In genomic region chr10:84018826-84019225, GRCh38 we compare ENCODE assay signal across 37 cellular contexts.
"Had no signal": no experiment of that assay in that cellular context is flagged by ENCODE, and none has a peak within 500 bp of the region (broad histone marks: within the 10 kb centered on the region; RNA-seq: fewer than 3 reads in every experiment).

No MANE protein-coding gene starts in this region.

- ATAC-seq: activated naive CD4-positive, alpha-beta T cell treated with anti-CD3 and anti-CD28 coated beads, Interleukin-2, amount 50 U/mL, for 72 hours; activated naive CD8-positive, alpha-beta T cell treated with anti-CD3 and anti-CD28 coated beads, Interleukin-2, amount 50 U/mL, for 24 hours; activated T-cell treated with anti-CD3 and anti-CD28 coated beads, Interleukin-2, amount 50 U/mL, for 4 hours; activated T-cell treated with anti-CD3 and anti-CD28 coated beads, Interleukin-2, amount 50 U/mL, for 72 hours; activated T-helper 17 cell treated with anti-CD3 and anti-CD28 coated beads, Interleukin-2, amount 50 U/mL, for 72 hours; body of pancreas had no signal

- H3K9me3 Mint-ChIP-seq: activated naive CD8-positive, alpha-beta T cell treated with anti-CD3 and anti-CD28 coated beads, Interleukin-2, amount 10 ng/mL, durations not matched to agents 7 days and 5 days had no signal

- H3K9me3 ChIP-seq: adrenal gland, ascending aorta, body of pancreas had no signal

- H3K27ac ChIP-seq: adrenal gland, ascending aorta, body of pancreas, brain microvascular endothelial cell, breast epithelium, cardiac muscle cell had no signal

- H3K4me1 ChIP-seq: adrenal gland, ascending aorta, body of pancreas, breast epithelium had no signal

- H3K4me3 Mint-ChIP-seq: activated naive CD4-positive, alpha-beta T cell treated with anti-CD3 and anti-CD28 coated beads for 36 hours; activated naive CD4-positive, alpha-beta T cell treated with anti-CD3 and anti-CD28 coated beads, Interleukin-2, amount 10 ng/mL, durations not matched to agents 7 days and 5 days; activated naive CD4-positive, alpha-beta T cell treated with anti-CD3 and anti-CD28 coated beads, Interleukin-2, amount 50 U/mL, for 24 hours; activated naive CD8-positive, alpha-beta T cell; activated naive CD8-positive, alpha-beta T cell treated with anti-CD3 and anti-CD28 coated beads for 36 hours; activated naive CD8-positive, alpha-beta T cell treated with anti-CD3 and anti-CD28 coated beads, Interleukin-2, amount 10 ng/mL, durations not matched to agents 7 days and 5 days; activated naive CD8-positive, alpha-beta T cell treated with anti-CD3 and anti-CD28 coated beads, Interleukin-2, amount 50 U/mL, for 24 hours; activated T-cell treated with anti-CD3 and anti-CD28 coated beads, Interleukin-2, amount 50 U/mL, for 24 hours; activated T-cell treated with anti-CD3 and anti-CD28 coated beads, Interleukin-2, amount 50 U/mL, for 4 hours; activated T-cell treated with anti-CD3 and anti-CD28 coated beads, Interleukin-2, amount 50 U/mL, for 72 hours; activated T-helper 1 cell treated with anti-CD3 and anti-CD28 coated beads, Interleukin-12 subunit alpha, Interleukin-12 subunit beta, Interleukin-2, Interleukin-4 antibody, amounts not matched to agents 30 ng/mL and 10 ng/mL and 1 ng/mL, durations not matched to agents 14 hours and 24 hours and 36 hours; activated T-helper 17 cell treated with anti-CD3 and anti-CD28 coated beads, Interleukin-2, amount 50 U/mL, for 72 hours; brain; central memory CD8-positive, alpha-beta T cell had no signal

- H3K27me3 ChIP-seq: adrenal gland, ascending aorta, body of pancreas, brain microvascular endothelial cell, breast epithelium, cardiac muscle cell had no signal

- DNase-seq: activated effector memory CD4-positive, alpha-beta T cell treated with anti-CD3 and anti-CD28 coated beads, Interleukin-2, amount 50 U/mL, for 16 hours; activated effector memory CD4-positive, alpha-beta T cell treated with Interleukin-2 at 50 U/mL for 16 hours; activated gamma-delta T cell; activated gamma-delta T cell treated with Interleukin-2 at 50 U/mL for 16 hours; activated naive CD4-positive, alpha-beta T cell; activated naive CD4-positive, alpha-beta T cell treated with anti-CD3 and anti-CD28 coated beads for 36 hours; activated naive CD4-positive, alpha-beta T cell treated with anti-CD3 and anti-CD28 coated beads, Interleukin-2, amount 10 ng/mL, durations not matched to agents 7 days and 5 days; activated naive CD4-positive, alpha-beta T cell treated with anti-CD3 and anti-CD28 coated beads, Interleukin-2, amount 50 U/mL, for 16 hours; activated naive CD4-positive, alpha-beta T cell treated with Interleukin-2 at 50 U/mL for 16 hours; activated naive CD8-positive, alpha-beta T cell treated with anti-CD3 and anti-CD28 coated beads for 36 hours; activated naive CD8-positive, alpha-beta T cell treated with anti-CD3 and anti-CD28 coated beads, Interleukin-2, amount 10 ng/mL, durations not matched to agents 7 days and 5 days; activated naive CD8-positive, alpha-beta T cell treated with anti-CD3 and anti-CD28 coated beads, Interleukin-2, amount 50 U/mL, for 24 hours; activated T-cell treated with anti-CD3 and anti-CD28 coated beads, Interleukin-2, amount 50 U/mL, for 24 hours; activated T-cell treated with anti-CD3 and anti-CD28 coated beads, Interleukin-2, amount 50 U/mL, for 4 hours; activated T-cell treated with anti-CD3 and anti-CD28 coated beads, Interleukin-2, amount 50 U/mL, for 48 hours; activated T-cell treated with anti-CD3 and anti-CD28 coated beads, Interleukin-2, amount 50 U/mL, for 72 hours; adrenal gland; amniotic stem cell; amygdala; anterior cingulate cortex; aorta; body of pancreas; brain microvascular endothelial cell; caudate nucleus; central memory CD4-positive, alpha-beta T cell; cerebellar nuclear complex had no signal

- H3K4me1 Mint-ChIP-seq: activated naive CD4-positive, alpha-beta T cell treated with anti-CD3 and anti-CD28 coated beads, Interleukin-2, amount 50 U/mL, for 24 hours; activated naive CD8-positive, alpha-beta T cell treated with anti-CD3 and anti-CD28 coated beads for 36 hours; activated naive CD8-positive, alpha-beta T cell treated with anti-CD3 and anti-CD28 coated beads, Interleukin-2, amount 10 ng/mL, durations not matched to agents 7 days and 5 days; activated naive CD8-positive, alpha-beta T cell treated with anti-CD3 and anti-CD28 coated beads, Interleukin-2, amount 50 U/mL, for 24 hours; activated T-helper 17 cell treated with anti-CD3 and anti-CD28 coated beads, Interleukin-2, amount 50 U/mL, for 72 hours; central memory CD8-positive, alpha-beta T cell had no signal

- H3K36me3 ChIP-seq: adrenal gland, ascending aorta, brain microvascular endothelial cell, breast epithelium, cardiac muscle cell had no signal

- H3K4me3 ChIP-seq: adrenal gland, ascending aorta, body of pancreas, breast epithelium, cardiac muscle cell had no signal

- H3K36me3 Mint-ChIP-seq: activated naive CD4-positive, alpha-beta T cell treated with anti-CD3 and anti-CD28 coated beads, Interleukin-2, amount 10 ng/mL, durations not matched to agents 7 days and 5 days; activated naive CD8-positive, alpha-beta T cell; activated naive CD8-positive, alpha-beta T cell treated with anti-CD3 and anti-CD28 coated beads for 36 hours; activated naive CD8-positive, alpha-beta T cell treated with anti-CD3 and anti-CD28 coated beads, Interleukin-2, amount 10 ng/mL, durations not matched to agents 7 days and 5 days; brain had no signal

- H3K27ac Mint-ChIP-seq: activated naive CD4-positive, alpha-beta T cell treated with anti-CD3 and anti-CD28 coated beads for 36 hours; activated naive CD4-positive, alpha-beta T cell treated with anti-CD3 and anti-CD28 coated beads, Interleukin-2, amount 50 U/mL, for 24 hours; activated naive CD4-positive, alpha-beta T cell treated with anti-CD3 and anti-CD28 coated beads, Interleukin-2, amount 50 U/mL, for 72 hours; activated naive CD8-positive, alpha-beta T cell; activated naive CD8-positive, alpha-beta T cell treated with anti-CD3 and anti-CD28 coated beads for 36 hours; activated naive CD8-positive, alpha-beta T cell treated with anti-CD3 and anti-CD28 coated beads, Interleukin-2, amount 10 ng/mL, durations not matched to agents 7 days and 5 days; activated naive CD8-positive, alpha-beta T cell treated with anti-CD3 and anti-CD28 coated beads, Interleukin-2, amount 50 U/mL, for 24 hours; activated T-cell treated with anti-CD3 and anti-CD28 coated beads, Interleukin-2, amount 50 U/mL, for 24 hours; activated T-cell treated with anti-CD3 and anti-CD28 coated beads, Interleukin-2, amount 50 U/mL, for 72 hours; activated T-helper 1 cell treated with anti-CD3 and anti-CD28 coated beads, Interleukin-12 subunit alpha, Interleukin-12 subunit beta, Interleukin-2, Interleukin-4 antibody, amounts not matched to agents 30 ng/mL and 10 ng/mL and 1 ng/mL, durations not matched to agents 14 hours and 24 hours and 36 hours; activated T-helper 17 cell treated with anti-CD3 and anti-CD28 coated beads, Interleukin-2, amount 50 U/mL, for 72 hours; activated T-helper 2 cell treated with anti-CD3 and anti-CD28 coated beads, Interferon-gamma antibody, Interleukin-2, Interleukin-4, amounts not matched to agents 10 μg/mL and 5 μg/mL and 100 μg/mL, durations not matched to agents 14 hours and 24 hours and 36 hours; brain had no signal
